ENCODE assay signal across 1 cellular context in genomic region chr17:44197107-44197506, GRCh38.
TF ChIP-seq lines count a peak whose summit lies in the region.

No MANE protein-coding gene starts in this region.

TF ChIP-seq in IMR-90, 13 proteins besides CTCF, POLR2A, EP300 and RAD21:
- no peak for TF ChIP-seq SMC3 (IDR thresholded peaks at IDR 0.05; ENCODE audit: low read depth, low read length)
- no peak for TF ChIP-seq USF2 (IDR thresholded peaks at IDR 0.05; ENCODE audit: low read depth, low read length)
- no peak for TF ChIP-seq BHLHE40 (IDR thresholded peaks at IDR 0.05; ENCODE audit: low read depth, low read length)
- TF ChIP-seq MAZ (IDR thresholded peaks at IDR 0.05; ENCODE audit: borderline replicate concordance, low read depth, low read length), result no peak
- TF ChIP-seq CHD1 (IDR thresholded peaks at IDR 0.05; ENCODE audit: low read depth, low read length), result no peak
- no peak for TF ChIP-seq CEBPB (IDR thresholded peaks at IDR 0.05; ENCODE audit: low read depth, low read length)
- TF ChIP-seq FOS (IDR thresholded peaks at IDR 0.05; ENCODE audit: low read depth, low read length), result no peak
- TF ChIP-seq NFE2L2 (IDR thresholded peaks at IDR 0.05; ENCODE audit: low read depth, low read length), result no peak
- no peak for TF ChIP-seq MXI1 (IDR thresholded peaks at IDR 0.05; ENCODE audit: borderline replicate concordance, low read depth, low read length)
- TF ChIP-seq MAFK (IDR thresholded peaks at IDR 0.05; ENCODE audit: low read depth, low read length), result no peak
- no peak for TF ChIP-seq RCOR1 (IDR thresholded peaks at IDR 0.05; ENCODE audit: insufficient replicate concordance, low read length)
- TF ChIP-seq ELK1 (IDR thresholded peaks at IDR 0.05; ENCODE audit: borderline replicate concordance, low read depth, low read length), result no peak
- TF ChIP-seq RFX5 (IDR thresholded peaks at IDR 0.05; ENCODE audit: low read depth, low read length), result no peak
